Comparison of ENCODE assay signal across 1 cellular context in the genomic region with DNA sequence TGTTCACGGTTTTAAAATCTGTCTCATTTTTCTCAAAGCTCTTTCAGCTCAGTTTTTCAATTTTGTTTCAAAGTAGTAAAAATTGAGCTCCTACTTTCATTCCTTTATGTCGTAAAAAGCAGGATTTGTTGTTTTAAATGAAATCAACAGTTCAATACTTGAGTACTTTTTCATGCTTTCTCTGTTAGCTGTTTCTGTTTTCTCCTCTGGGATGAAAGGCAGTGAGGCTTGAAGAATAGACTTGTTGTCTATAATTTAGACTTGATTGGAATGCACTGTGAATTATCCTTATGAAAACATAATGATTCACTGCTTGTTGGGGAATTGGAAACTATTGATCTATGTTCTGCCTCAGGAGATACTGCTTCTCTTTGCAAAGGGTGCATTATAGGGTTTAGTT.
TF ChIP-seq lines count a peak whose summit lies in the region.

No MANE protein-coding gene starts in this region.

TF ChIP-seq in A549, 52 proteins besides CTCF, POLR2A, EP300 and RAD21 (continued from another document):
- TF ChIP-seq KDM1A (IDR thresholded peaks at IDR 0.05; ENCODE audit: low read depth) (no peak), JUNB (IDR thresholded peaks at IDR 0.05) (no peak), HEYL (CRISPR knock-in tag; IDR thresholded peaks at IDR 0.05) (no peak), FOXS1 (CRISPR knock-in tag; IDR thresholded peaks at IDR 0.05) (no peak), EHMT2 (IDR thresholded peaks at IDR 0.05; ENCODE audit: low read depth) (no peak), MAZ (IDR thresholded peaks at IDR 0.05; ENCODE audit: borderline replicate concordance, low read depth, low read length) (no peak), ZC3H11A (IDR thresholded peaks at IDR 0.05) (no peak), RARB (CRISPR knock-in tag; IDR thresholded peaks at IDR 0.05) (no peak), ESRRA (IDR thresholded peaks at IDR 0.05; ENCODE audit: borderline replicate concordance, low read length) (no peak), TFCP2L1 (CRISPR knock-in tag; IDR thresholded peaks at IDR 0.05) (no peak), TP53 (CRISPR knock-in tag; IDR thresholded peaks at IDR 0.05) (no peak), CBX8 (IDR thresholded peaks at IDR 0.05) (no peak), RCOR1 (IDR thresholded peaks at IDR 0.05; ENCODE audit: low read depth, low read length) (no peak), GATA3 (IDR thresholded peaks at IDR 0.05; ENCODE audit: borderline replicate concordance) (no peak)
- TF ChIP-seq, protein P1, sequence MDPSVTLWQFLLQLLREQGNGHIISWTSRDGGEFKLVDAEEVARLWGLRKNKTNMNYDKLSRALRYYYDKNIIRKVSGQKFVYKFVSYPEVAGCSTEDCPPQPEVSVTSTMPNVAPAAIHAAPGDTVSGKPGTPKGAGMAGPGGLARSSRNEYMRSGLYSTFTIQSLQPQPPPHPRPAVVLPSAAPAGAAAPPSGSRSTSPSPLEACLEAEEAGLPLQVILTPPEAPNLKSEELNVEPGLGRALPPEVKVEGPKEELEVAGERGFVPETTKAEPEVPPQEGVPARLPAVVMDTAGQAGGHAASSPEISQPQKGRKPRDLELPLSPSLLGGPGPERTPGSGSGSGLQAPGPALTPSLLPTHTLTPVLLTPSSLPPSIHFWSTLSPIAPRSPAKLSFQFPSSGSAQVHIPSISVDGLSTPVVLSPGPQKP (IDR thresholded peaks at IDR 0.05; ENCODE audit: low read depth, low read length), result no peak
- TF ChIP-seq, protein P2, sequence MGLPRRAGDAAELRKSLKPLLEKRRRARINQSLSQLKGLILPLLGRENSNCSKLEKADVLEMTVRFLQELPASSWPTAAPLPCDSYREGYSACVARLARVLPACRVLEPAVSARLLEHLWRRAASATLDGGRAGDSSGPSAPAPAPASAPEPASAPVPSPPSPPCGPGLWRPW (IDR thresholded peaks at IDR 0.05), result no peak
